Comparison of ENCODE assay signal across 8 cellular contexts in genomic region chr1:75785964-75786853, GRCh38. TPM values are rescaled to one million over a fixed set of nuclear protein-coding genes. Genes with fewer than 3 reads are reported as not detected.
DNase-seq lines count a peak whose midpoint lies in the region; ATAC-seq and TF ChIP-seq lines count a peak whose summit lies in the region.

TSS of gene RABGGTB (plus strand) at chr1:75786256. CDS start at chr1:75786272, 16 bp downstream.

- TF ChIP-seq CTCF in fibroblast of pulmonary artery (IDR thresholded peaks at IDR 0.05; ENCODE audit: low read length, missing control alignments): no peak

- ATAC-seq in natural killer cell treated with Interleukin-12 subunit alpha and Interleukin-12 subunit beta and Interleukin-15 and Interleukin-18, amount 100 ng/mL, for 72 hours: peak; percentile 96 to 98
- peak; percentile 95 for ATAC-seq in stimulated activated naive CD8-positive, alpha-beta T cell treated with anti-CD3 and anti-CD28 coated beads, Interleukin-15, Interleukin-2, amounts not matched to agents 100 U/mL and 50 U/mL, for 24 hours

- no peaks in the 10 kb centered on the region for H3K9me3 Mint-ChIP-seq in natural killer cell treated with Interleukin-12 subunit alpha and Interleukin-12 subunit beta and Interleukin-15 and Interleukin-18, amount 100 ng/mL, for 72 hours

- H3K4me3 ChIP-seq in H7 (ENCODE audit: insufficient read depth, low read depth, low read length) (peak within 1 kb of the TSS; percentile 76), fibroblast of pulmonary artery (replicated peaks; ENCODE audit: low read depth, low read length) (peak within 1 kb of the TSS; percentile 81)

- DNase-seq in ELF-1 (ENCODE audit: low read depth, low spot score): peak; percentile 98
- DNase-seq in H7: peak; percentile 90
- peak; percentile 91 for DNase-seq in M059J (ENCODE audit: low read depth)
- peak; percentile 88 to 92 for DNase-seq in SHP77 (lab: John Stamatoyannopoulos, UW)
- DNase-seq in activated effector memory CD4-positive, alpha-beta T cell treated with Interleukin-2 at 50 U/mL for 16 hours: peak; percentile 94
- DNase-seq in fibroblast of pulmonary artery (ENCODE audit: low read depth): peak; percentile 98
- peak; percentile 96 for DNase-seq in natural killer cell treated with Interleukin-12 subunit alpha and Interleukin-12 subunit beta and Interleukin-15 and Interleukin-18, amount 100 ng/mL, for 72 hours (ENCODE audit: low spot score)
- DNase-seq in stimulated activated naive CD8-positive, alpha-beta T cell treated with anti-CD3 and anti-CD28 coated beads, Interleukin-15, Interleukin-2, amounts not matched to agents 100 U/mL and 50 U/mL, for 24 hours: peak; percentile 96

- peaks cover 51% of the 10 kb centered on the region for H3K36me3 Mint-ChIP-seq in natural killer cell treated with Interleukin-12 subunit alpha and Interleukin-12 subunit beta and Interleukin-15 and Interleukin-18, amount 100 ng/mL, for 72 hours

- H3K27me3 Mint-ChIP-seq in natural killer cell treated with Interleukin-12 subunit alpha and Interleukin-12 subunit beta and Interleukin-15 and Interleukin-18, amount 100 ng/mL, for 72 hours: peaks cover 0 to 3% of the 10 kb centered on the region in 2 donors

- H3K36me3 ChIP-seq in H7 (replicated peaks; ENCODE audit: control insufficient read depth, insufficient read depth, low read length): peaks cover 20% of the 10 kb centered on the region

- H3K4me3 Mint-ChIP-seq in natural killer cell treated with Interleukin-12 subunit alpha and Interleukin-12 subunit beta and Interleukin-15 and Interleukin-18, amount 100 ng/mL, for 72 hours: peak within 1 kb of the TSS; percentile 97

- peaks cover 54 to 62% of the 10 kb centered on the region in 2 donors for H3K4me1 Mint-ChIP-seq in natural killer cell treated with Interleukin-12 subunit alpha and Interleukin-12 subunit beta and Interleukin-15 and Interleukin-18, amount 100 ng/mL, for 72 hours (ENCODE audit: low read depth in 2 of 2)

- H3K27ac Mint-ChIP-seq in natural killer cell treated with Interleukin-12 subunit alpha and Interleukin-12 subunit beta and Interleukin-15 and Interleukin-18, amount 100 ng/mL, for 72 hours: peak within 1 kb of the TSS; percentile 97 to 98

- no peaks in the 10 kb centered on the region for H3K27me3 ChIP-seq in H7 (ENCODE audit: control insufficient read depth, insufficient read depth, low read length)

RNA-seq across cellular contexts. Expression of gene RABGGTB, which starts in this region (rescaled TPM):
- 117 and 142 TPM in 2 replicates for total RNA-seq in H7 (2014; rRNA removed; shearing (Covaris generic))
- total RNA-seq in M059J (2014; rRNA removed; shearing (Covaris generic)): 49.8 and 67.4 TPM in 2 replicates
- 100 to 1,000 TPM; 138 to 278 TPM for total RNA-seq in natural killer cell treated with Interleukin-12 subunit alpha and Interleukin-12 subunit beta and Interleukin-15 and Interleukin-18, amount 100 ng/mL, for 72 hours

Comparison
In these comparisons a context has a peak if more than half of its experiments do, and no peak if none do; other contexts are left out.
1. Peak in every context shown above with its lines: DNase-seq, ATAC-seq and H3K4me3 ChIP-seq.